12 cellular contexts compared by ENCODE assay signal in genomic region chr10:22435650-22436049, GRCh38.
DNase-seq lines count a peak whose midpoint lies in the region; ATAC-seq and TF ChIP-seq lines count a peak whose summit lies in the region.
"Had no signal": no experiment of that assay in that cellular context is flagged by ENCODE, and none has a peak within 500 bp of the region (broad histone marks: within the 10 kb centered on the region; RNA-seq: fewer than 3 reads in every experiment).

No MANE protein-coding gene starts in this region.

- H3K4me3 Mint-ChIP-seq in activated naive CD4-positive, alpha-beta T cell treated with anti-CD3 and anti-CD28 coated beads, Interleukin-2, amount 50 U/mL, for 24 hours = peak overlapping the region; percentile 15
- H3K4me3 Mint-ChIP-seq in activated B cell treated with CpG ODN at 0.5 μM for 24 hours (peak overlapping the region; percentile 94), immature natural killer cell (peak overlapping the region; percentile 37 to 97 (median 76))
- peak overlapping the region; percentile 41 for H3K4me3 Mint-ChIP-seq in stimulated activated naive CD8-positive, alpha-beta T cell treated with anti-CD3 and anti-CD28 coated beads, Interleukin-15, Interleukin-2, amounts not matched to agents 100 ng/mL and 50 ng/mL, for 24 hours

- POLR2A ChIA-PET in activated B cell treated with CpG ODN at 0.5 μM for 24 hours (lab: Charles Lee) = interaction anchor here (0.5 to 3.3 kb wide), 14 partner anchors 14 to 725 kb away, joined by 3 to 86 read pairs (median 16); partner anchors contain the start of genes BMI1, COMMD3 and DNAJC1

- H3K4me1 Mint-ChIP-seq in activated naive CD4-positive, alpha-beta T cell treated with anti-CD3 and anti-CD28 coated beads, Interleukin-2, amount 50 U/mL, for 24 hours = peaks cover 43% of the 10 kb centered on the region
- H3K4me1 Mint-ChIP-seq in activated B cell treated with CpG ODN at 0.5 μM for 24 hours (peaks cover 34% of the 10 kb centered on the region), immature natural killer cell (peaks cover 38 to 54% of the 10 kb centered on the region in 2 donors)
- H3K4me1 Mint-ChIP-seq in stimulated activated naive CD8-positive, alpha-beta T cell treated with anti-CD3 and anti-CD28 coated beads, Interleukin-15, Interleukin-2, amounts not matched to agents 100 ng/mL and 50 ng/mL, for 24 hours (ENCODE audit: low read depth) = peaks cover 58% of the 10 kb centered on the region

- intact Hi-C loops in activated B cell treated with CpG ODN at 0.5 μM for 24 hours (cut with micrococcal nuclease) = loop anchor here (1.0 to 5.0 kb wide), 7 partner anchors 95 to 1017 kb away; partner anchors contain the start of genes COMMD3 and MLLT10

- no peaks in the 10 kb centered on the region for H3K9me3 Mint-ChIP-seq in activated naive CD4-positive, alpha-beta T cell treated with anti-CD3 and anti-CD28 coated beads, Interleukin-2, amount 50 U/mL, for 24 hours
- H3K9me3 Mint-ChIP-seq in activated B cell treated with CpG ODN at 0.5 μM for 24 hours (no peaks in the 10 kb centered on the region), immature natural killer cell (no peaks in the 10 kb centered on the region)
- no peaks in the 10 kb centered on the region for H3K9me3 Mint-ChIP-seq in stimulated activated naive CD8-positive, alpha-beta T cell treated with anti-CD3 and anti-CD28 coated beads, Interleukin-15, Interleukin-2, amounts not matched to agents 100 ng/mL and 50 ng/mL, for 24 hours

- CTCF ChIA-PET in activated B cell treated with CpG ODN at 0.5 μM for 24 hours (lab: Charles Lee) = interaction anchor here (0.8 to 1.6 kb wide), 4 partner anchors 19 to 207 kb away, joined by 3 to 4 read pairs (median 3); no protein-coding TSS in a partner anchor

- H3K36me3 Mint-ChIP-seq in activated naive CD4-positive, alpha-beta T cell treated with anti-CD3 and anti-CD28 coated beads, Interleukin-2, amount 50 U/mL, for 24 hours = no peaks in the 10 kb centered on the region
- H3K36me3 Mint-ChIP-seq in activated B cell treated with CpG ODN at 0.5 μM for 24 hours (ENCODE audit: low read depth) = peaks cover 9% of the 10 kb centered on the region
- H3K36me3 Mint-ChIP-seq in immature natural killer cell = peaks cover 0 to 4% (median 0%) of the 10 kb centered on the region in 3 donors
- no peaks in the 10 kb centered on the region for H3K36me3 Mint-ChIP-seq in stimulated activated naive CD8-positive, alpha-beta T cell treated with anti-CD3 and anti-CD28 coated beads, Interleukin-15, Interleukin-2, amounts not matched to agents 100 ng/mL and 50 ng/mL, for 24 hours (ENCODE audit: low read depth)

- ATAC-seq in activated B cell treated with CpG ODN at 0.5 μM for 24 hours (ENCODE audit: low read depth) (no peak), HG02981 (IDR thresholded peaks at IDR 0.05; ENCODE audit: unreplicated experiment) (no peak)

- H3K27me3 Mint-ChIP-seq in activated naive CD4-positive, alpha-beta T cell treated with anti-CD3 and anti-CD28 coated beads, Interleukin-2, amount 50 U/mL, for 24 hours = no peaks in the 10 kb centered on the region
- H3K27me3 Mint-ChIP-seq in activated B cell treated with CpG ODN at 0.5 μM for 24 hours = no peaks in the 10 kb centered on the region
- peaks cover 12 to 18% (median 17%) of the 10 kb centered on the region in 3 donors for H3K27me3 Mint-ChIP-seq in immature natural killer cell (ENCODE audit: low read depth in 3 of 3)
- peaks cover 3% of the 10 kb centered on the region for H3K27me3 Mint-ChIP-seq in stimulated activated naive CD8-positive, alpha-beta T cell treated with anti-CD3 and anti-CD28 coated beads, Interleukin-15, Interleukin-2, amounts not matched to agents 100 ng/mL and 50 ng/mL, for 24 hours

- no peak for TF ChIP-seq CTCF in activated B cell treated with CpG ODN at 0.5 μM for 24 hours (IDR thresholded peaks at IDR 0.05)

- no peak for DNase-seq in activated naive CD4-positive, alpha-beta T cell treated with anti-CD3 and anti-CD28 coated beads, Interleukin-2, amount 50 U/mL, for 16 hours
- DNase-seq in activated B cell treated with CpG ODN at 0.5 μM for 24 hours (no peak), immature natural killer cell (peak in 1 of 3 donors; percentile 4), hippocampal formation (lab: John Stamatoyannopoulos, UW) (no peak), glomerular visceral epithelial cell (ENCODE audit: extremely low spot score) (no peak)
- DNase-seq: activated naive CD4-positive, alpha-beta T cell treated with Interleukin-2 at 50 U/mL for 16 hours; mammary epithelial cell; MG63; NCI-H2107 had no signal

- peak overlapping the region; percentile 9 for H3K27ac Mint-ChIP-seq in activated naive CD4-positive, alpha-beta T cell treated with anti-CD3 and anti-CD28 coated beads, Interleukin-2, amount 50 U/mL, for 24 hours
- peak overlapping the region; percentile 83 for H3K27ac Mint-ChIP-seq in activated B cell treated with CpG ODN at 0.5 μM for 24 hours
- H3K27ac Mint-ChIP-seq in immature natural killer cell = peak overlapping the region; percentile 77 to 98 (median 93)
- H3K27ac Mint-ChIP-seq in stimulated activated naive CD8-positive, alpha-beta T cell treated with anti-CD3 and anti-CD28 coated beads, Interleukin-15, Interleukin-2, amounts not matched to agents 100 ng/mL and 50 ng/mL, for 24 hours = no peak overlapping the region

Comparison
In these comparisons a context has a peak if more than half of its experiments do, and no peak if none do; other contexts are left out.
1. H3K4me3 Mint-ChIP-seq: peak in every context shown above with its lines; median percentile 94 in activated B cell treated with CpG ODN at 0.5 μM for 24 hours; 76 in immature natural killer cell; 41 in stimulated activated naive CD8-positive, alpha-beta T cell treated with anti-CD3 and anti-CD28 coated beads, Interleukin-15, Interleukin-2, amounts not matched to agents 100 ng/mL and 50 ng/mL, for 24 hours; 15 in activated naive CD4-positive, alpha-beta T cell treated with anti-CD3 and anti-CD28 coated beads, Interleukin-2, amount 50 U/mL, for 24 hours.